Comparison of ENCODE assay signal across 9 cellular contexts in genomic region chr19:39342647-39343305, GRCh38. TPM values are rescaled to one million over a fixed set of nuclear protein-coding genes. Genes with fewer than 3 reads are reported as not detected.
DNase-seq lines count a peak whose midpoint lies in the region; ATAC-seq and TF ChIP-seq lines count a peak whose summit lies in the region.
"Had no signal": no experiment of that assay in that cellular context is flagged by ENCODE, and none has a peak within 500 bp of the region (broad histone marks: within the 10 kb centered on the region; RNA-seq: fewer than 3 reads in every experiment).

No MANE protein-coding gene starts in this region.

- DNase-seq in AG04450 (ENCODE audit: low read depth, low spot score) (no peak), HFFc6 (no peak), iPS-NIHi7 (ENCODE audit: extremely low spot score) (peak; percentile 33), D341Med (ENCODE audit: low spot score) (no peak), H4 (ENCODE audit: low spot score) (no peak), NCI-H2196 treated with DMSO at 0.1 percent for 48 hours (lab: John Stamatoyannopoulos, UW; ENCODE audit: unreplicated experiment) (no peak)
- DNase-seq in stimulated activated naive CD8-positive, alpha-beta T cell treated with anti-CD3 and anti-CD28 coated beads, Interleukin-15, amount 100 ng/mL, for 72 hours: peak in 1 of 2 donors; percentile 23

- H3K4me3 ChIP-seq in AG04450 (ENCODE audit: low read depth, low read length): peak overlapping the region; percentile 80

- H3K27ac Mint-ChIP-seq in HFFc6: peak overlapping the region; percentile 95
- peak overlapping the region; percentile 79 to 85 for H3K27ac Mint-ChIP-seq in stimulated activated naive CD8-positive, alpha-beta T cell treated with anti-CD3 and anti-CD28 coated beads, Interleukin-15, amount 100 ng/mL, for 72 hours

- peaks cover 65% of the 10 kb centered on the region for H3K4me1 Mint-ChIP-seq in HFFc6 (ENCODE audit: low read depth)
- peaks cover 73% of the 10 kb centered on the region for H3K4me1 Mint-ChIP-seq in stimulated activated naive CD8-positive, alpha-beta T cell treated with anti-CD3 and anti-CD28 coated beads, Interleukin-15, amount 100 ng/mL, for 72 hours

- H3K27ac ChIP-seq in AG04450 (ENCODE audit: low read depth, low read length) (peak overlapping the region; percentile 11), angular gyrus (ENCODE audit: low read depth, low read length) (peak overlapping the region; percentile 82)

- no peaks in the 10 kb centered on the region for H3K9me3 Mint-ChIP-seq in HFFc6
- H3K9me3 Mint-ChIP-seq in stimulated activated naive CD8-positive, alpha-beta T cell treated with anti-CD3 and anti-CD28 coated beads, Interleukin-15, amount 100 ng/mL, for 72 hours: no peaks in the 10 kb centered on the region

- H3K36me3 Mint-ChIP-seq in HFFc6 (ENCODE audit: low read depth): peaks cover 31% of the 10 kb centered on the region

- peak overlapping the region; percentile 96 for H3K4me3 Mint-ChIP-seq in HFFc6
- peak overlapping the region; percentile 87 for H3K4me3 Mint-ChIP-seq in stimulated activated naive CD8-positive, alpha-beta T cell treated with anti-CD3 and anti-CD28 coated beads, Interleukin-15, amount 100 ng/mL, for 72 hours

- H3K27me3 ChIP-seq in AG04450 (ENCODE audit: control insufficient read depth, insufficient read depth, low read length): no peaks in the 10 kb centered on the region

- no peak for ATAC-seq in stimulated activated naive CD8-positive, alpha-beta T cell treated with anti-CD3 and anti-CD28 coated beads, Interleukin-15, amount 100 ng/mL, for 72 hours

- no peaks in the 10 kb centered on the region; the same call in 1 of the 2 replicates for H3K9me3 ChIP-seq in AG04450 (ENCODE audit: control insufficient read depth, insufficient read depth, low read length)

- CTCF ChIA-PET in AG04450 (lab: Charles Lee): interaction anchor here (0.6 to 1.6 kb wide), 20 partner anchors 8 to 1429 kb away, joined by 3 to 17 read pairs (median 3); partner anchors contain the start of genes EID2B, RPS16 and SUPT5H

- TF ChIP-seq CTCF in AG04450 (IDR thresholded peaks at IDR 0.05; ENCODE audit: low read depth, low read length) (no peak), HFFc6 (IDR thresholded peaks at IDR 0.05) (no peak)

- POLR2A ChIA-PET in AG04450 (lab: Yijun Ruan, JAX): interaction anchor here (0.9 to 1.9 kb wide), 3 partner anchors 8 to 61 kb away, joined by 3 to 8 read pairs (median 3); partner anchors contain the start of genes MED29 and PAF1

- peaks cover 5% of the 10 kb centered on the region for H3K27me3 Mint-ChIP-seq in HFFc6 (ENCODE audit: insufficient read depth)
- no peaks in the 10 kb centered on the region for H3K27me3 Mint-ChIP-seq in stimulated activated naive CD8-positive, alpha-beta T cell treated with anti-CD3 and anti-CD28 coated beads, Interleukin-15, amount 100 ng/mL, for 72 hours

RNA-seq across cellular contexts. Expression of gene SAMD4B, which starts 0.6 kb away (rescaled TPM):
- 33.4 and 47.3 TPM in 2 replicates for polyA plus RNA-seq in AG04450 (2011; rRNA removed)
- 40.6 and 52.1 TPM in 2 replicates for polyA minus RNA-seq in AG04450 (2011; rRNA and poly(A)+ RNA removed)
- total RNA-seq in HFFc6 (2021; fragmentation: NEBNext Ultra II Directional; extraction: Animal tissue kit (Norgen Biotek cat#: 25700)): 100 to 1,000 TPM; 107 to 133 (median 124) TPM
- total RNA-seq in H4 (2014; rRNA removed; shearing (Covaris generic)): 33.9 and 35.3 TPM in 2 replicates

RNA-seq across cellular contexts. Expression of gene GMFG, which starts 6.9 kb away (rescaled TPM):
- 0.17 and 0.26 TPM in 2 replicates for polyA plus RNA-seq in AG04450 (2011; rRNA removed)
- polyA minus RNA-seq in AG04450 (2011; rRNA and poly(A)+ RNA removed): not detected in 2 replicates
- total RNA-seq in HFFc6 (2021; fragmentation: NEBNext Ultra II Directional; extraction: Animal tissue kit (Norgen Biotek cat#: 25700)): 1 to 10 TPM in 1 of 6 experiments, under 1 TPM in 5; 0.37 to 1.1 (median 0.77) TPM
- total RNA-seq in H4 (2014; rRNA removed; shearing (Covaris generic)): 13.3 and 14.1 TPM in 2 replicates
- total RNA-seq: myocyte had no signal

RNA-seq across cellular contexts. Expression of gene LRFN1, which starts 22.1 kb away (rescaled TPM):
- 0.15 and 0.16 TPM in 2 replicates for polyA plus RNA-seq in AG04450 (2011; rRNA removed)
- 0.13 and 0.18 TPM in 2 replicates for polyA minus RNA-seq in AG04450 (2011; rRNA and poly(A)+ RNA removed)
- under 1 TPM in 2 of 6 experiments, not detected in 4; 0.07 to 0.14 TPM for total RNA-seq in HFFc6 (2021; fragmentation: NEBNext Ultra II Directional; extraction: Animal tissue kit (Norgen Biotek cat#: 25700))
- total RNA-seq in H4 (2014; rRNA removed; shearing (Covaris generic)): 0.68 and 0.72 TPM in 2 replicates

RNA-seq across cellular contexts. Expression of gene IFNL1, which starts 46.6 kb away (rescaled TPM):
- not detected in 2 replicates for polyA plus RNA-seq in AG04450 (2011; rRNA removed)
- not detected in 2 replicates for polyA minus RNA-seq in AG04450 (2011; rRNA and poly(A)+ RNA removed)
- not detected for total RNA-seq in HFFc6 (2021; fragmentation: NEBNext Ultra II Directional; extraction: Animal tissue kit (Norgen Biotek cat#: 25700))
- total RNA-seq in H4 (2014; rRNA removed; shearing (Covaris generic)): not detected in 2 replicates
- total RNA-seq: myocyte had no signal

RNA-seq across cellular contexts. Expression of gene PAF1, which starts 48.1 kb away (rescaled TPM):
- polyA plus RNA-seq in AG04450 (2011; rRNA removed): 51.9 and 60.5 TPM in 2 replicates
- 46.7 and 51.6 TPM in 2 replicates for polyA minus RNA-seq in AG04450 (2011; rRNA and poly(A)+ RNA removed)
- 10 to 100 TPM; 46.8 to 70.0 (median 60.6) TPM for total RNA-seq in HFFc6 (2021; fragmentation: NEBNext Ultra II Directional; extraction: Animal tissue kit (Norgen Biotek cat#: 25700))
- 40.8 and 62.0 TPM in 2 replicates for total RNA-seq in H4 (2014; rRNA removed; shearing (Covaris generic))
